ENCODE assay signal across 8 cellular contexts in genomic region chr5:176810084-176810597, GRCh38. TPM values are rescaled to one million over a fixed set of nuclear protein-coding genes. Genes with fewer than 3 reads are reported as not detected.
DNase-seq lines count a peak whose midpoint lies in the region; ATAC-seq, FAIRE-seq and TF ChIP-seq lines count a peak whose summit lies in the region.

TSS of gene UNC5A (plus strand) at chr5:176810559. CDS start at chr5:176810751, 192 bp downstream.

- H3K4me2 ChIP-seq in GM12878 (ENCODE audit: control insufficient read depth, insufficient read depth), result no peak within 1 kb of the TSS

- FAIRE-seq in GM12878 (lab: Jason Lieb, UNC), result no peak

- no TSS peak for BruUV-seq in GM12878 (replicated peaks; lab: Mats Ljungman, UMichigan)

- no peak within 1 kb of the TSS for H3K27ac Mint-ChIP-seq in CD4-positive, CD25-positive, alpha-beta regulatory T cell

- no peaks in the 10 kb centered on the region for H3K36me3 ChIP-seq in CD4-positive, CD25-positive, alpha-beta regulatory T cell (ENCODE audit: control insufficient read depth, insufficient read depth, low read length)
- no peaks in the 10 kb centered on the region for H3K36me3 ChIP-seq in GM12878 (ENCODE audit: control insufficient read depth in 2 of 2, insufficient read depth in 2 of 2, low read length in 1 of 2)

- H4K20me1 ChIP-seq in GM12878 (ENCODE audit: control insufficient read depth, insufficient read depth), result no peaks in the 10 kb centered on the region

- no peaks in the 10 kb centered on the region for H3K9me3 ChIP-seq in CD4-positive, CD25-positive, alpha-beta regulatory T cell (ENCODE audit: control insufficient read depth in 2 of 2, low read length in 2 of 2)
- H3K9me3 ChIP-seq in GM12878 (replicated peaks; ENCODE audit: control insufficient read depth, insufficient read depth, low read length), result no peaks in the 10 kb centered on the region

- no peak within 1 kb of the TSS for H3K4me3 ChIP-seq in CD4-positive, CD25-positive, alpha-beta regulatory T cell (ENCODE audit: low read depth, low read length)
- H3K4me3 ChIP-seq in HL-60 (replicated peaks; ENCODE audit: insufficient read depth, low read length) (peak within 1 kb of the TSS; percentile 14), GM12878 (no peak within 1 kb of the TSS)

- no peak within 1 kb of the TSS for H2AFZ ChIP-seq in GM12878 (ENCODE audit: control insufficient read depth, low read depth, low read length)

- in situ Hi-C loops in GM12878 (cut with MboI), result no loop called here

- H3K79me2 ChIP-seq in GM12878 (ENCODE audit: control insufficient read depth, insufficient read depth, low read length), result no peaks in the 10 kb centered on the region

- peaks cover 71% of the 10 kb centered on the region for H3K27me3 Mint-ChIP-seq in CD4-positive, CD25-positive, alpha-beta regulatory T cell

- RAD21 ChIA-PET in GM12878 (lab: Charles Lee; ENCODE audit: unreplicated experiment), result no interaction called here

- peaks cover 16% of the 10 kb centered on the region for H3K4me1 ChIP-seq in CD4-positive, CD25-positive, alpha-beta regulatory T cell (ENCODE audit: control insufficient read depth, insufficient read depth, low read length, poor library complexity, severe bottlenecking)
- no peaks in the 10 kb centered on the region for H3K4me1 ChIP-seq in GM12878 (ENCODE audit: control insufficient read depth, insufficient read depth, low read length)

- no peak within 1 kb of the TSS for H3K27ac ChIP-seq in CD4-positive, CD25-positive, alpha-beta regulatory T cell (ENCODE audit: insufficient read depth, low read length, poor library complexity, severe bottlenecking)
- H3K27ac ChIP-seq in HL-60 (replicated peaks) (no peak within 1 kb of the TSS), GM12878 (ENCODE audit: control insufficient read depth, insufficient read depth) (no peak within 1 kb of the TSS)

- no peaks in the 10 kb centered on the region for H3K36me3 Mint-ChIP-seq in CD4-positive, CD25-positive, alpha-beta regulatory T cell

- TF ChIP-seq CTCF in HL-60 (IDR thresholded peaks at IDR 0.05; ENCODE audit: insufficient read depth, low read length) (no peak), GM12878 (IDR thresholded peaks at IDR 0.05 in 2 of 3, conservative IDR thresholded peaks at IDR 0.05 in 1 of 3; ENCODE audit: control insufficient read depth in 2 of 3, extremely low read depth in 1 of 3, insufficient read depth in 1 of 3, low read depth in 3 of 3, low read length in 3 of 3) (no peak)

- no peak for TF ChIP-seq EP300 in GM12878 (IDR thresholded peaks at IDR 0.05; ENCODE audit: borderline replicate concordance in 1 of 2, control insufficient read depth in 1 of 2, low read depth in 2 of 2, low read length in 2 of 2)

- H3K27me3 ChIP-seq in CD4-positive, CD25-positive, alpha-beta regulatory T cell (ENCODE audit: control insufficient read depth, insufficient read depth, low read length), result peaks cover 15% of the 10 kb centered on the region
- H3K27me3 ChIP-seq in HL-60 (ENCODE audit: insufficient read depth, poor library complexity, severe bottlenecking), result peaks cover 42% of the 10 kb centered on the region
- peaks cover 4 to 17% of the 10 kb centered on the region in 2 experiments; a peak in 3 of 4 replicates for H3K27me3 ChIP-seq in GM12878 (replicated peaks in 1 of 2; ENCODE audit: control insufficient read depth in 2 of 2, insufficient read depth in 2 of 2, low read length in 1 of 2)

- H3K4me3 Mint-ChIP-seq in CD4-positive, CD25-positive, alpha-beta regulatory T cell, result peak within 1 kb of the TSS; percentile 53 to 91 (median 84)

- CTCF ChIA-PET in GM12878 (lab: Yijun Ruan, JAX), result no interaction called here

- no peak for TF ChIP-seq POLR2A in GM12878 (IDR thresholded peaks at IDR 0.05; ENCODE audit: low read depth, low read length)

- POLR2A ChIA-PET in GM12878 (lab: Charles Lee), result no interaction called here

- SMC1A ChIA-PET in GM12878 (lab: Charles Lee; ENCODE audit: uncharacterized antibody, unreplicated experiment), result no interaction called here

- peaks cover 0 to 23% (median 9%) of the 10 kb centered on the region in 4 donors for H3K4me1 Mint-ChIP-seq in CD4-positive, CD25-positive, alpha-beta regulatory T cell

- ATAC-seq in CD4-positive, CD25-positive, alpha-beta regulatory T cell (ENCODE audit: low read depth in 2 of 2), result peak in 1 of 2 donors; percentile 26
- peak; percentile 53 for ATAC-seq in GM12878
- ATAC-seq in HG02763 (IDR thresholded peaks at IDR 0.05; ENCODE audit: unreplicated experiment), result no peak

- 24% methylated on average over 18 of the region's 65 CpGs for WGBS in GM12878 (ENCODE audit: insufficient coverage, insufficient replicate concordance, low lambda C conversion rate, missing lambda C conversion rate)

- TF ChIP-seq RAD21 in GM12878 (IDR thresholded peaks at IDR 0.05; ENCODE audit: insufficient read depth, low read depth, low read length), result no peak

- no peak within 1 kb of the TSS for H3K9ac ChIP-seq in GM12878 (ENCODE audit: control insufficient read depth, insufficient read depth, low read length)

- intact Hi-C loops in GM12878 (cut with micrococcal nuclease; ENCODE audit: unreplicated experiment), result loop anchor here (10.0 kb wide), 1 partner anchor 145 kb away; no protein-coding TSS in a partner anchor

- peaks cover 0 to 6% (median 0%) of the 10 kb centered on the region in 7 donors for H3K9me3 Mint-ChIP-seq in CD4-positive, CD25-positive, alpha-beta regulatory T cell

- peak; percentile 18 to 64 (median 61) for DNase-seq in CD4-positive, CD25-positive, alpha-beta regulatory T cell
- DNase-seq in HL-60 (ENCODE audit: low read depth in 1 of 2, low spot score in 1 of 2) (peak in 1 of 2 experiments; percentile 20), T-helper 1 cell (peak in 3 of 5 donors; percentile 34 to 44 (median 39)), GM12878 (ENCODE audit: low read depth, low spot score) (no peak), kidney tubule cell (ENCODE audit: low spot score) (peak; percentile 43)
- DNase-seq in stimulated activated CD8-positive, alpha-beta memory T cell treated with anti-CD3 and anti-CD28 coated beads, Interleukin-12 subunit alpha, Interleukin-12 subunit beta, amount 100 ng/mL, for 4 hours (ENCODE audit: low read depth), result peak; percentile 18
- no peak for DNase-seq in NK-92 treated with Interleukin-12 subunit alpha and Interleukin-12 subunit beta, amount 100 ng/mL, for 24 hours (lab: John Stamatoyannopoulos, UW)

TF ChIP-seq in GM12878, 131 proteins besides CTCF, POLR2A, EP300 and RAD21:
- peak; percentile 20 for TF ChIP-seq HDAC6 (IDR thresholded peaks at IDR 0.05; ENCODE audit: unreplicated experiment)
- no peak for TF ChIP-seq KAT2A (conservative IDR thresholded peaks at IDR 0.05; ENCODE audit: control insufficient read depth, low read depth, low read length)

RNA-seq across cellular contexts. Expression of gene UNC5A, which starts in this region (rescaled TPM):
- not detected for total RNA-seq in CD4-positive, CD25-positive, alpha-beta regulatory T cell
- polyA plus RNA-seq in CD4-positive, CD25-positive, alpha-beta regulatory T cell, result not detected
- total RNA-seq in GM12878 (2013; cell fraction: nucleolus; rRNA removed), result not detected in 2 replicates
- not detected in 2 replicates for total RNA-seq in GM12878 (2014; rRNA removed)
- total RNA-seq in GM12878 (2014; rRNA removed; fragmentation: Illumina TruSeq; extraction: Trizol), result not detected in 2 replicates
- total RNA-seq in GM12878 (2021), result not detected in 2 replicates
- not detected for polyA plus RNA-seq in GM12878 (2011; ENCODE audit: low read depth)
- not detected in 2 replicates for polyA plus RNA-seq in GM12878 (2011; rRNA removed)
- not detected in 2 replicates for polyA plus RNA-seq in GM12878 (2011; cell fraction: cytosol; rRNA removed)
- polyA plus RNA-seq in GM12878 (2011; cell fraction: nucleus; rRNA removed), result not detected in 2 replicates
- not detected in 2 replicates for polyA plus RNA-seq in GM12878 (2012)
- not detected in 2 replicates for polyA plus RNA-seq in GM12878 (2014; fragmentation: Illumina TruSeq; extraction: Trizol)
- polyA plus RNA-seq in GM12878 (2014; fragmentation: Nextera tagmentation; extraction: Ambion mirVana), result not detected
- not detected in 2 replicates for polyA plus RNA-seq in GM12878 (2014; rRNA removed)
- not detected for polyA plus RNA-seq in GM12878 (2016; fragmentation: Nextera tagmentation; extraction: Ambion mirVana)
- polyA minus RNA-seq in GM12878 (2011; rRNA and poly(A)+ RNA removed), result not detected in 2 replicates
- not detected in 2 replicates for polyA minus RNA-seq in GM12878 (2011; cell fraction: cytosol; rRNA and poly(A)+ RNA removed)
- not detected in 2 replicates for polyA minus RNA-seq in GM12878 (2011; cell fraction: nucleus; rRNA and poly(A)+ RNA removed)

Comparison
In these comparisons a context has a peak if more than half of its experiments do, and no peak if none do; other contexts are left out.
1. Peak in DNase-seq in CD4-positive, CD25-positive, alpha-beta regulatory T cell; RNA of the gene not detected or under 1 TPM.
2. Peak in ATAC-seq in GM12878; RNA of the gene not detected or under 1 TPM.
3. DNase-seq: peak in T-helper 1 cell (3 of 5), kidney tubule cell (single experiment) and stimulated activated CD8-positive, alpha-beta memory T cell treated with anti-CD3 and anti-CD28 coated beads, Interleukin-12 subunit alpha, Interleukin-12 subunit beta, amount 100 ng/mL, for 4 hours (single experiment); none in GM12878 (single experiment) and NK-92 treated with Interleukin-12 subunit alpha and Interleukin-12 subunit beta, amount 100 ng/mL, for 24 hours (single experiment).